Comparison of ENCODE assay signal across 8 cellular contexts in genomic region chr22:32378703-32379272, GRCh38. TPM values are rescaled to one million over a fixed set of nuclear protein-coding genes. Genes with fewer than 3 reads are reported as not detected.
DNase-seq lines count a peak whose midpoint lies in the region; ATAC-seq and TF ChIP-seq lines count a peak whose summit lies in the region.

No MANE protein-coding gene starts in this region.

- H3K27me3 ChIP-seq in adipocyte (replicated peaks; ENCODE audit: control insufficient read depth, insufficient read depth, low read length) (no peaks in the 10 kb centered on the region), kidney epithelial cell (ENCODE audit: control insufficient read depth, insufficient read depth, low read length) (no peaks in the 10 kb centered on the region)

- H3K4me3 ChIP-seq in adipocyte (ENCODE audit: low read length) (no peak overlapping the region), kidney epithelial cell (ENCODE audit: low read depth, low read length) (no peak overlapping the region)

- H3K36me3 ChIP-seq in adipocyte (ENCODE audit: control insufficient read depth, insufficient read depth, low read length, severe bottlenecking) (no peaks in the 10 kb centered on the region), kidney epithelial cell (ENCODE audit: control insufficient read depth, insufficient read depth, low read length) (no peaks in the 10 kb centered on the region)

- DNase-seq in NCI-H2171 treated with DMSO at 0.1 percent for 48 hours (lab: John Stamatoyannopoulos, UW) (peak; percentile 5), NCI-H2171 (lab: John Stamatoyannopoulos, UW) (no peak), adipocyte (ENCODE audit: low read depth) (peak; percentile 3), kidney epithelial cell (ENCODE audit: low read depth) (no peak)

- TF ChIP-seq EP300 in Ishikawa (IDR thresholded peaks at IDR 0.05; ENCODE audit: borderline replicate concordance): no peak

- H3K4me1 ChIP-seq in adipocyte (ENCODE audit: control insufficient read depth, insufficient read depth, low read length): no peaks in the 10 kb centered on the region

- TF ChIP-seq CTCF in kidney epithelial cell (IDR thresholded peaks at IDR 0.05; ENCODE audit: insufficient read depth, low read length, poor library complexity, severe bottlenecking): peak; percentile 85

- ATAC-seq in GM21737 (IDR thresholded peaks at IDR 0.05; ENCODE audit: unreplicated experiment) (no peak), GM18858 (IDR thresholded peaks at IDR 0.05; ENCODE audit: unreplicated experiment) (no peak), GM18511 (IDR thresholded peaks at IDR 0.05; ENCODE audit: unreplicated experiment) (no peak)

- H3K9me3 ChIP-seq in adipocyte (ENCODE audit: control insufficient read depth, low read length): no peaks in the 10 kb centered on the region

- H3K9ac ChIP-seq in adipocyte (ENCODE audit: low read length): no peak overlapping the region

- peak; percentile 78 for TF ChIP-seq RAD21 in Ishikawa (IDR thresholded peaks at IDR 0.05; ENCODE audit: low read depth)

TF ChIP-seq in Ishikawa, 13 proteins besides CTCF, POLR2A, EP300 and RAD21:
- TF ChIP-seq ZBTB7A (IDR thresholded peaks at IDR 0.05; ENCODE audit: low read depth) (no peak), USF1 (IDR thresholded peaks at IDR 0.05) (no peak), EGR1 (IDR thresholded peaks at IDR 0.05) (no peak), YY1 (IDR thresholded peaks at IDR 0.05; ENCODE audit: low read depth) (no peak), CEBPB (IDR thresholded peaks at IDR 0.05) (no peak), FOXM1 (IDR thresholded peaks at IDR 0.05; ENCODE audit: borderline replicate concordance, low read depth) (no peak), CREB1 (IDR thresholded peaks at IDR 0.05; ENCODE audit: low read depth) (no peak), TAF1 (IDR thresholded peaks at IDR 0.05; ENCODE audit: low read depth) (no peak), TCF12 (IDR thresholded peaks at IDR 0.05; ENCODE audit: low read depth) (no peak), NFIC (IDR thresholded peaks at IDR 0.05) (no peak), MAX (IDR thresholded peaks at IDR 0.05) (no peak), REST (IDR thresholded peaks at IDR 0.05; ENCODE audit: low read depth) (no peak), TEAD4 (IDR thresholded peaks at IDR 0.05) (no peak)

RNA-seq across cellular contexts. Expression of gene RFPL3, which starts 21.1 kb away (rescaled TPM):
- not detected in 2 replicates for total RNA-seq in kidney epithelial cell

RNA-seq across cellular contexts. Expression of gene RTCB, which starts 33.3 kb away (rescaled TPM):
- 91.6 and 95.7 TPM in 2 replicates for total RNA-seq in kidney epithelial cell

Comparison
In these comparisons a context has a peak if more than half of its experiments do, and no peak if none do; other contexts are left out.
1. DNase-seq: peak in NCI-H2171 treated with DMSO at 0.1 percent for 48 hours (single experiment) and adipocyte (single experiment); none in NCI-H2171 (single experiment) and kidney epithelial cell (single experiment).